ENCODE assay signal across 1 cellular context in genomic region chr12:104448475-104448874, GRCh38.
TF ChIP-seq lines count a peak whose summit lies in the region.

No MANE protein-coding gene starts in this region.

TF ChIP-seq in K562, 482 proteins besides CTCF, POLR2A, EP300 and RAD21:
- no peak for TF ChIP-seq PHF8 (IDR thresholded peaks at IDR 0.05; ENCODE audit: borderline replicate concordance, low read length)
- TF ChIP-seq ZNF121 (CRISPR knock-in tag; conservative IDR thresholded peaks at IDR 0.05): peak; percentile 35; the same call in 1 of the 2 replicates
